ENCODE assay signal across 19 cellular contexts in the genomic region with DNA sequence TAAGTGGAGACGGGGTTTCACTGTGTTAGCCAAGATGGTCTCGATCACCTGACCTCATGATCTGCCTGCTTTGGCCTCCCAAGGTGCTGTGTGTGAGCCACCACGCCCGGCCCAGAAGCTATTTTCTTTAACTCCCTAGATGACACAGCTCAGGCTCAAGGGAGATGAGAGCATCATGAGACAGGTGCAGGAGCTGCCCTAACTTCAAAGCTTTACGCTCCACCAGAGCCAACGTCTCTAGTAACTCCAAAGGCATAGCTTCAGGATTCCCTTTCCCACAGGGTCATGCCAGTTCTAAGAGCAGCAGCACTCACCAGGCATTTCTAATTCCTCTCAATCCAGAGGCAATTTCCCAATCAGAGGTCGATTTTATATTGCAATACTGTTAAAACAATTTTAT. TPM values are rescaled to one million over a fixed set of nuclear protein-coding genes. Genes with fewer than 3 reads are reported as not detected.
DNase-seq lines count a peak whose midpoint lies in the region; ATAC-seq and TF ChIP-seq lines count a peak whose summit lies in the region.
"Had no signal": no experiment of that assay in that cellular context is flagged by ENCODE, and none has a peak within 500 bp of the region (broad histone marks: within the 10 kb centered on the region; RNA-seq: fewer than 3 reads in every experiment).

No MANE protein-coding gene starts in this region.

- TF ChIP-seq EP300 in upper lobe of left lung (IDR thresholded peaks at IDR 0.05), result no peak

- TF ChIP-seq CTCF in choroid plexus epithelial cell (conservative IDR thresholded peaks at IDR 0.05; ENCODE audit: low read depth, low read length) (no peak), upper lobe of left lung (IDR thresholded peaks at IDR 0.05) (no peak)

- H3K36me3 ChIP-seq in upper lobe of left lung, result peaks cover 0 to 14% (median 0%) of the 10 kb centered on the region in 4 donors
- H3K36me3 ChIP-seq in effector memory CD4-positive, alpha-beta T cell (ENCODE audit: control insufficient read depth, insufficient read depth, low read length), result no peaks in the 10 kb centered on the region

- WGBS in upper lobe of left lung, 2 donors, result 82 to 85% methylated on average over 7 of the region's 7 CpGs

- no peak for ATAC-seq in stimulated activated naive CD8-positive, alpha-beta T cell treated with anti-CD3 and anti-CD28 coated beads, Interleukin-15, amount 100 ng/mL, for 72 hours
- ATAC-seq in stimulated activated naive CD8-positive, alpha-beta T cell treated with anti-CD3 and anti-CD28 coated beads, Interleukin-15, Interleukin-2, amounts not matched to agents 100 U/mL and 50 U/mL, for 24 hours, result no peak
- ATAC-seq in left lobe of liver (peak; percentile 12), upper lobe of left lung (ENCODE audit: low FRiP score in 2 of 2) (no peak), HG03135 (IDR thresholded peaks at IDR 0.05; ENCODE audit: unreplicated experiment) (no peak)
- ATAC-seq: A549 had no signal

- peaks cover 24% of the 10 kb centered on the region for H3K4me1 Mint-ChIP-seq in stimulated activated naive CD8-positive, alpha-beta T cell treated with anti-CD3 and anti-CD28 coated beads, Interleukin-15, amount 100 ng/mL, for 72 hours

- H3K27me3 ChIP-seq in upper lobe of left lung, result no peaks in the 10 kb centered on the region
- H3K27me3 ChIP-seq in effector memory CD4-positive, alpha-beta T cell (replicated peaks; ENCODE audit: control insufficient read depth, insufficient read depth, low read length, poor library complexity, severe bottlenecking), result no peaks in the 10 kb centered on the region
- H3K27me3 ChIP-seq: right atrium auricular region had no signal

- no peak for DNase-seq in stimulated activated naive CD8-positive, alpha-beta T cell treated with anti-CD3 and anti-CD28 coated beads, Interleukin-15, amount 100 ng/mL, for 72 hours
- DNase-seq in stimulated activated naive CD8-positive, alpha-beta T cell treated with anti-CD3 and anti-CD28 coated beads, Interleukin-15, Interleukin-2, amounts not matched to agents 100 U/mL and 50 U/mL, for 24 hours, result no peak
- DNase-seq in choroid plexus epithelial cell (ENCODE audit: low read depth) (peak; percentile 30), left lobe of liver (ENCODE audit: low spot score) (no peak), upper lobe of left lung (no peak), NCI-H2196 (lab: John Stamatoyannopoulos, UW; ENCODE audit: unreplicated experiment) (no peak)
- DNase-seq in effector memory CD4-positive, alpha-beta T cell, result no peak
- DNase-seq: activated B cell treated with CpG ODN at 0.5 μM for 24 hours; activated CD4-positive, alpha-beta memory T cell treated with anti-CD3 and anti-CD28 coated beads for 36 hours; foreskin melanocyte; H7; hypothalamus; NCI-H146; NCI-H526 treated with DMSO at 0.1 percent for 48 hours; occipital lobe; T-helper 9 cell had no signal

- no peaks in the 10 kb centered on the region for H3K9me3 ChIP-seq in upper lobe of left lung
- H3K9me3 ChIP-seq in effector memory CD4-positive, alpha-beta T cell (ENCODE audit: control insufficient read depth, low read length), result no peaks in the 10 kb centered on the region
- H3K9me3 ChIP-seq: A549, right atrium auricular region had no signal

- TF ChIP-seq POLR2A in upper lobe of left lung (IDR thresholded peaks at IDR 0.05), result no peak

- peak overlapping the region; percentile 43 to 53 for H3K27ac Mint-ChIP-seq in stimulated activated naive CD8-positive, alpha-beta T cell treated with anti-CD3 and anti-CD28 coated beads, Interleukin-15, amount 100 ng/mL, for 72 hours
- H3K27ac Mint-ChIP-seq: activated B cell treated with CpG ODN at 0.5 μM for 24 hours; activated CD4-positive, alpha-beta memory T cell treated with anti-CD3 and anti-CD28 coated beads for 36 hours had no signal

- H3K27me3 Mint-ChIP-seq in stimulated activated naive CD8-positive, alpha-beta T cell treated with anti-CD3 and anti-CD28 coated beads, Interleukin-15, amount 100 ng/mL, for 72 hours, result no peaks in the 10 kb centered on the region
- H3K27me3 Mint-ChIP-seq: activated B cell treated with CpG ODN at 0.5 μM for 24 hours; activated CD4-positive, alpha-beta memory T cell treated with anti-CD3 and anti-CD28 coated beads for 36 hours had no signal

- H3K4me3 ChIP-seq in choroid plexus epithelial cell (ENCODE audit: low read depth, low read length) (no peak overlapping the region), upper lobe of left lung (no peak overlapping the region)
- no peak overlapping the region for H3K4me3 ChIP-seq in effector memory CD4-positive, alpha-beta T cell (ENCODE audit: insufficient read depth, low read depth, low read length, poor library complexity, severe bottlenecking)
- H3K4me3 ChIP-seq: A549, right atrium auricular region had no signal

- no peaks in the 10 kb centered on the region for H3K9me3 Mint-ChIP-seq in stimulated activated naive CD8-positive, alpha-beta T cell treated with anti-CD3 and anti-CD28 coated beads, Interleukin-15, amount 100 ng/mL, for 72 hours
- H3K9me3 Mint-ChIP-seq: activated B cell treated with CpG ODN at 0.5 μM for 24 hours; activated CD4-positive, alpha-beta memory T cell treated with anti-CD3 and anti-CD28 coated beads for 36 hours had no signal

- H3K4me1 ChIP-seq in upper lobe of left lung, result peaks cover 0 to 5% (median 0%) of the 10 kb centered on the region in 4 donors
- H3K4me1 ChIP-seq in effector memory CD4-positive, alpha-beta T cell (ENCODE audit: control insufficient read depth, insufficient read depth, low read length, poor library complexity, severe bottlenecking), result peaks cover 10% of the 10 kb centered on the region
- H3K4me1 ChIP-seq: A549 had no signal

- H3K27ac ChIP-seq in upper lobe of left lung, result no peak overlapping the region
- no peak overlapping the region for H3K27ac ChIP-seq in effector memory CD4-positive, alpha-beta T cell (ENCODE audit: insufficient read depth, low read length, poor library complexity, severe bottlenecking)
- H3K27ac ChIP-seq: A549 had no signal

- no peak overlapping the region for H3K4me3 Mint-ChIP-seq in stimulated activated naive CD8-positive, alpha-beta T cell treated with anti-CD3 and anti-CD28 coated beads, Interleukin-15, amount 100 ng/mL, for 72 hours
- H3K4me3 Mint-ChIP-seq: activated B cell treated with CpG ODN at 0.5 μM for 24 hours; activated CD4-positive, alpha-beta memory T cell treated with anti-CD3 and anti-CD28 coated beads for 36 hours had no signal

RNA-seq across cellular contexts. Expression of gene NDUFA12, which starts 21.0 kb away (rescaled TPM):
- total RNA-seq in left lobe of liver (41.7 TPM), upper lobe of left lung (10 to 100 TPM; 24.1 to 74.2 (median 65.4) TPM)
